28 cellular contexts compared by ENCODE assay signal in the genomic region with DNA sequence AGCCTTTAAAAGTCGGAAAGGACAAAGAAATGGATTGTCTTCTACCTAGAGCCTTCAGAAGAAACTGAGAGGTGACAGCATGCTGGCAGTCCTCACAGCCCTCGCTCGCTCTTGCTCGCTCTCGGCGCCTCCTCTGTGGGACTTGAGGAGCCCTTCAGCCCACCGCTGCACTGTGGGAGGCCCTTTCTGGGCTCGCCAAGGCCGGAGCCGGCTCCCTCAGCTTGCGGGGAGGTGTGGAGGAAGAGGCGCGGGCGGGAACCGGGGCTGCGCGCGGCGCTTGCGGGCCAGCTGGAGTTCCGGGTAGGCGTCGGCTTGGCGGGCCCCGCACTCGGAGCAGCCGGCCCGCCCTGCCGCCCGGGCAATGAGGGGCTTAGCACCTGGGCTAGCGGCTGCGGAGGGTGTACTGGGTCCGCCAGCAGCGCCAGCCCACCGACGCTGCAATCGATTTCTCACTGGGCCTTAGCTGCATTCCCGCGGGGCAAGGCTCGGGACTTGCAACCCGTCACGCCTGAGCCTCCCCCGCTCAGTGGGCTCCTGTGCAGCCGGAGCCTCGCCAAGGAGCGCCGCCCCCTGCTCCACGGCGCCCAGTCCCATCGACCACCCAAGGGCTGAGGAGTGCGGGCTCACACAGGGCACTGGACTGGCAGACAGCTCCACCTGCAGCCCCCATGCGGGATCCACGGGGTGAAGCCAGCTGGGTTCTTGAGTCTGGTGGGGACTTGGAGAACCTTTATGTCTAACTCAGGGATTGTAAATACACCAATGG.
"Had no signal": no experiment of that assay in that cellular context is flagged by ENCODE, and none has a peak within 500 bp of the region (broad histone marks: within the 10 kb centered on the region; RNA-seq: fewer than 3 reads in every experiment).

No MANE protein-coding gene starts in this region.

- ATAC-seq: activated CD8-positive, alpha-beta T cell treated with anti-CD3 and anti-CD28 coated beads for 36 hours; activated naive CD4-positive, alpha-beta T cell treated with anti-CD3 and anti-CD28 coated beads, Interleukin-2, amount 50 U/mL, for 72 hours; activated naive CD8-positive, alpha-beta T cell treated with anti-CD3 and anti-CD28 coated beads, Interleukin-2, amount 50 U/mL, for 24 hours; activated T-cell treated with anti-CD3 and anti-CD28 coated beads, Interleukin-2, amount 50 U/mL, for 72 hours; activated T-helper 17 cell treated with anti-CD3 and anti-CD28 coated beads, Interleukin-2, amount 50 U/mL, for 72 hours; Panc1 had no signal

- H3K4me3 Mint-ChIP-seq: activated CD4-positive, alpha-beta T cell treated with anti-CD3 and anti-CD28 coated beads, Interleukin-2, amount 10 ng/mL, durations not matched to agents 24 days and 14 days; activated CD8-positive, alpha-beta T cell treated with anti-CD3 and anti-CD28 coated beads for 36 hours; activated naive CD4-positive, alpha-beta T cell treated with anti-CD3 and anti-CD28 coated beads for 36 hours; activated naive CD8-positive, alpha-beta T cell treated with anti-CD3 and anti-CD28 coated beads, Interleukin-2, amount 50 U/mL, for 24 hours; activated T-cell treated with anti-CD3 and anti-CD28 coated beads, Interleukin-2, amount 50 U/mL, for 72 hours; activated T-helper 17 cell treated with anti-CD3 and anti-CD28 coated beads, Interleukin-2, amount 50 U/mL, for 72 hours had no signal

- H3K4me1 ChIP-seq: SJCRH30 had no signal

- H3K9me3 ChIP-seq: SJCRH30 had no signal

- H3K4me3 ChIP-seq: SJCRH30, SK-N-MC had no signal

- DNase-seq: activated CD4-positive, alpha-beta T cell treated with anti-CD3 and anti-CD28 coated beads, Interleukin-2, amount 10 ng/mL, durations not matched to agents 24 days and 14 days; activated CD4-positive, alpha-beta T cell treated with anti-CD3 and anti-CD28 coated beads, Interleukin-2, amount 50 U/mL, for 4 hours; activated CD8-positive, alpha-beta T cell treated with anti-CD3 and anti-CD28 coated beads for 36 hours; activated effector memory CD4-positive, alpha-beta T cell treated with anti-CD3 and anti-CD28 coated beads, Interleukin-2, amount 50 U/mL, for 16 hours; activated naive CD4-positive, alpha-beta T cell treated with anti-CD3 and anti-CD28 coated beads for 36 hours; activated naive CD8-positive, alpha-beta T cell treated with anti-CD3 and anti-CD28 coated beads, Interleukin-2, amount 50 U/mL, for 24 hours; activated T-cell treated with anti-CD3 and anti-CD28 coated beads, Interleukin-2, amount 50 U/mL, for 1 hour; activated T-cell treated with anti-CD3 and anti-CD28 coated beads, Interleukin-2, amount 50 U/mL, for 72 hours; amniotic stem cell; brain microvascular endothelial cell; central memory CD4-positive, alpha-beta T cell; Karpas-422; NCI-H1048; NCI-H1105 treated with DMSO at 0.1 percent for 48 hours; NCI-H1436; NCI-H1694; NCI-H1930; NCI-H2081 treated with DMSO at 0.1 percent for 48 hours; NCI-H226; NCI-H524 treated with DMSO at 0.1 percent for 48 hours; SHP77; SJCRH30; T1000; WERI-Rb-1 had no signal

- H3K36me3 Mint-ChIP-seq: activated naive CD4-positive, alpha-beta T cell treated with anti-CD3 and anti-CD28 coated beads, Interleukin-2, amount 50 U/mL, for 72 hours had no signal

- H3K27ac ChIP-seq: brain microvascular endothelial cell, SJCRH30, SK-N-MC, WERI-Rb-1 had no signal

- H3K4me1 Mint-ChIP-seq: activated CD4-positive, alpha-beta T cell treated with anti-CD3 and anti-CD28 coated beads, Interleukin-2, amount 10 ng/mL, durations not matched to agents 24 days and 14 days; activated naive CD8-positive, alpha-beta T cell treated with anti-CD3 and anti-CD28 coated beads, Interleukin-2, amount 50 U/mL, for 24 hours; activated T-helper 17 cell treated with anti-CD3 and anti-CD28 coated beads, Interleukin-2, amount 50 U/mL, for 72 hours had no signal

- H3K27me3 Mint-ChIP-seq: activated CD4-positive, alpha-beta T cell treated with anti-CD3 and anti-CD28 coated beads, Interleukin-2, amount 10 ng/mL, durations not matched to agents 24 days and 14 days; activated CD8-positive, alpha-beta T cell treated with anti-CD3 and anti-CD28 coated beads for 36 hours; activated naive CD8-positive, alpha-beta T cell treated with anti-CD3 and anti-CD28 coated beads, Interleukin-2, amount 50 U/mL, for 24 hours; activated T-helper 17 cell treated with anti-CD3 and anti-CD28 coated beads, Interleukin-2, amount 50 U/mL, for 72 hours had no signal

- H3K36me3 ChIP-seq: brain microvascular endothelial cell, SJCRH30, WERI-Rb-1 had no signal

- H3K27me3 ChIP-seq: brain microvascular endothelial cell, SJCRH30 had no signal

- H3K27ac Mint-ChIP-seq: activated CD4-positive, alpha-beta T cell treated with anti-CD3 and anti-CD28 coated beads, Interleukin-2, amount 10 ng/mL, durations not matched to agents 24 days and 14 days; activated CD8-positive, alpha-beta T cell treated with anti-CD3 and anti-CD28 coated beads for 36 hours; activated naive CD4-positive, alpha-beta T cell treated with anti-CD3 and anti-CD28 coated beads for 36 hours; activated naive CD4-positive, alpha-beta T cell treated with anti-CD3 and anti-CD28 coated beads, Interleukin-2, amount 50 U/mL, for 72 hours; activated naive CD8-positive, alpha-beta T cell treated with anti-CD3 and anti-CD28 coated beads, Interleukin-2, amount 50 U/mL, for 24 hours; activated T-cell treated with anti-CD3 and anti-CD28 coated beads, Interleukin-2, amount 50 U/mL, for 72 hours; activated T-helper 17 cell treated with anti-CD3 and anti-CD28 coated beads, Interleukin-2, amount 50 U/mL, for 72 hours had no signal
